Comparison of ENCODE assay signal across 22 cellular contexts in genomic region chr14:50469982-50470381, GRCh38.
"Had no signal": no experiment of that assay in that cellular context is flagged by ENCODE, and none has a peak within 500 bp of the region (broad histone marks: within the 10 kb centered on the region; RNA-seq: fewer than 3 reads in every experiment).

No MANE protein-coding gene starts in this region.

- H3K27me3 ChIP-seq: adrenal gland had no signal

- H3K27ac Mint-ChIP-seq: activated CD4-positive, alpha-beta memory T cell treated with anti-CD3 and anti-CD28 coated beads, Interleukin-2, amount 10 ng/mL, durations not matched to agents 7 days and 5 days; activated CD4-positive, alpha-beta T cell treated with anti-CD3 and anti-CD28 coated beads for 36 hours; activated naive CD4-positive, alpha-beta T cell treated with anti-CD3 and anti-CD28 coated beads for 36 hours; activated T-helper 17 cell treated with anti-CD3 and anti-CD28 coated beads, Interleukin-2, amount 50 U/mL, for 72 hours; T-helper 17 cell had no signal

- H3K27ac ChIP-seq: adrenal gland, VCaP had no signal

- ATAC-seq: activated CD4-positive, alpha-beta T cell treated with anti-CD3 and anti-CD28 coated beads for 36 hours; activated T-helper 17 cell treated with anti-CD3 and anti-CD28 coated beads, Interleukin-2, amount 50 U/mL, for 72 hours; T-helper 17 cell had no signal

- H3K4me3 ChIP-seq: adrenal gland had no signal

- H3K4me3 Mint-ChIP-seq: activated CD4-positive, alpha-beta memory T cell treated with anti-CD3 and anti-CD28 coated beads, Interleukin-2, amount 10 ng/mL, durations not matched to agents 7 days and 5 days; activated CD4-positive, alpha-beta T cell treated with anti-CD3 and anti-CD28 coated beads for 36 hours; activated naive CD4-positive, alpha-beta T cell treated with anti-CD3 and anti-CD28 coated beads for 36 hours; activated naive CD8-positive, alpha-beta T cell; activated T-helper 17 cell treated with anti-CD3 and anti-CD28 coated beads, Interleukin-2, amount 50 U/mL, for 72 hours; T-helper 17 cell had no signal

- H3K4me1 ChIP-seq: adrenal gland had no signal

- H3K4me1 Mint-ChIP-seq: activated CD4-positive, alpha-beta memory T cell treated with anti-CD3 and anti-CD28 coated beads, Interleukin-2, amount 10 ng/mL, durations not matched to agents 7 days and 5 days; activated CD4-positive, alpha-beta T cell treated with anti-CD3 and anti-CD28 coated beads for 36 hours; activated T-helper 17 cell treated with anti-CD3 and anti-CD28 coated beads, Interleukin-2, amount 50 U/mL, for 72 hours; T-helper 17 cell had no signal

- DNase-seq: activated CD4-positive, alpha-beta memory T cell treated with anti-CD3 and anti-CD28 coated beads, Interleukin-2, amount 10 ng/mL, durations not matched to agents 7 days and 5 days; activated CD4-positive, alpha-beta T cell treated with anti-CD3 and anti-CD28 coated beads for 36 hours; activated CD4-positive, alpha-beta T cell treated with anti-CD3 and anti-CD28 coated beads, Interleukin-2, amount 50 U/mL, for 1 hour; activated gamma-delta T cell; activated naive CD4-positive, alpha-beta T cell treated with anti-CD3 and anti-CD28 coated beads for 36 hours; activated T-cell treated with anti-CD3 and anti-CD28 coated beads for 4 hours; activated T-cell treated with anti-CD3 and anti-CD28 coated beads, Interleukin-2, amount 50 U/mL, for 48 hours; adrenal gland; anterior cingulate cortex; Kasumi-1; NCI-H1105 treated with DMSO at 0.1 percent for 48 hours; NCI-H1436 treated with DMSO at 0.1 percent for 48 hours; NCI-H187; NCI-H2081; NCI-H510A treated with DMSO at 0.1 percent for 48 hours; SHP77 treated with DMSO at 0.1 percent for 48 hours; T-helper 17 cell; T-helper 9 cell had no signal

- FAIRE-seq: RCC 7860 had no signal

- H3K27me3 Mint-ChIP-seq: activated CD4-positive, alpha-beta memory T cell treated with anti-CD3 and anti-CD28 coated beads, Interleukin-2, amount 10 ng/mL, durations not matched to agents 7 days and 5 days; activated CD4-positive, alpha-beta T cell treated with anti-CD3 and anti-CD28 coated beads for 36 hours; activated naive CD8-positive, alpha-beta T cell; activated T-helper 17 cell treated with anti-CD3 and anti-CD28 coated beads, Interleukin-2, amount 50 U/mL, for 72 hours; T-helper 17 cell had no signal
